ENCODE assay signal across 22 cellular contexts in the genomic region with DNA sequence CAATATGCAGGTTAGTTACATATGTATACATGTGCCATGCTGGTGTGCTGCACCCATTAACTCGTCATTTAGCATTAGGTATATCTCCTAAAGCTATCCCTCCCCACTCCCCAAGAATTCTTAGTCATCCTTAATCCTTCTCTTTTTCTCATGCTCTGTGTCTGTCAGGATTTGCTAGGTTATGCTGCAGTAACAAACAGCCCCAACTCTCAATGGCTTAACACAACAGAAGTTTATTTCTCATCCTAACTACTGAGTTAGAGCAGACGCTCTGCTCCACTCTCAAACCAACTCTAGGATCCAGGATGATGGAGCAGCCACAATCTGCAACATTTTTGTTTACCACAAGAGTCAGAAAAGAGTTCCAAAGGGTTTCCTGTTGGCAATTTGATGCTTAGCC.
"Had no signal": no experiment of that assay in that cellular context is flagged by ENCODE, and none has a peak within 500 bp of the region (broad histone marks: within the 10 kb centered on the region; RNA-seq: fewer than 3 reads in every experiment).

No MANE protein-coding gene starts in this region.

- DNase-seq: dermis blood vessel endothelial cell; dorsolateral prefrontal cortex; effector CD4-positive, alpha-beta T cell; effector memory CD4-positive, alpha-beta T cell; foreskin keratinocyte; glutamatergic neuron; head of caudate nucleus; heart right ventricle; hippocampal formation; left cardiac atrium; left lung; left ventricle myocardium superior; lower lobe of right lung; mesenchymal stem cell; mucosa of descending colon had no signal

- H3K27me3 ChIP-seq: dorsolateral prefrontal cortex, esophagus muscularis mucosa, foreskin keratinocyte, heart right ventricle, left lung had no signal

- H3K9me3 ChIP-seq: mucosa of descending colon had no signal

- H3K4me1 ChIP-seq: foreskin keratinocyte, left lung had no signal

- ATAC-seq: foreskin keratinocyte, heart right ventricle, left cardiac atrium, left lung, left ventricle myocardium superior, lower lobe of right lung, mucosa of descending colon had no signal

- H3K27ac ChIP-seq: coronary artery, dorsolateral prefrontal cortex, esophagus muscularis mucosa, foreskin keratinocyte, heart right ventricle, left lung, lower lobe of right lung had no signal

- H3K27ac Mint-ChIP-seq: mesothelial cell of epicardium had no signal

- H3K4me3 Mint-ChIP-seq: mesothelial cell of epicardium had no signal

- FAIRE-seq: colon, endothelial cell of umbilical vein, frontal cortex, islet of Langerhans had no signal

- H3K4me3 ChIP-seq: coronary artery, dorsolateral prefrontal cortex, esophagus muscularis mucosa, heart right ventricle, left lung, lower lobe of right lung, mucosa of descending colon had no signal

- H3K36me3 ChIP-seq: esophagus muscularis mucosa, heart right ventricle, left lung, lower lobe of right lung had no signal
